In the genomic region with DNA sequence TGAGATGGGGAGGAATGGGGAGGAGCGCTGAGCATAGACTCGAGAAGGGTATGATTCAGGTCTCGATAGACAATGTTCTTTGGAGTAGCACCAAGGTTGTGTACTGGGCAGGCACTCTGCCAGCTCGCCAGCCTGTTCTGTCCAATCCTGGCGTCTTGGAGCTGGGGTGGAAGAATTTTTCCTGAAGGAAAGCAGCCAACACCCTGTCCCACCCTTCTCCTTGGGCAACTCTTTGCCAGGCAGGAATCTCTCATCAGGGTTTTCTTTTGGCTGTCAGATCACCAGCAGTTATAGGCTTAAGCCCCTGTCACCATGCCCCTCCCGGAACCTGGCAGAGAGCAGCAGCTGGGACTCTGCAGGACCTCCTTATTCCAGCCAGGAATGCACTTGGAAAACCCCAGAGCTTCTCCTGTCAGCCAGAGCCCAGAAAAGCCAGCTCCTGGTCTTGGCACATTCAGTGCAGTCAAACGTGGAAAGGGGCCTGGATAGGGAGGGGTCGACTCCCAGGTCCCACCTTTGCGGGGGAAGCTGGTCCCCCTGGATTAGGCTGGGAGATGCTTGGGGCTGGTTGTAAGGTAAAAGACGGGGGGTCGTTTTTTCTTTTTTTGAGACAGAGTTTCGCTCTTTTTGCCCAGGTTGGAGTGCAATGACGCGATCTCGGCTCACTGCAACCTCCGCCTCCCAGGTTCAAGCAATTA, we compare ENCODE assay signal across 9 cellular contexts. TPM values are rescaled to one million over a fixed set of nuclear protein-coding genes. Genes with fewer than 3 reads are reported as not detected.
DNase-seq lines count a peak whose midpoint lies in the region; ATAC-seq and TF ChIP-seq lines count a peak whose summit lies in the region.
"Had no signal": no experiment of that assay in that cellular context is flagged by ENCODE, and none has a peak within 500 bp of the region (broad histone marks: within the 10 kb centered on the region; RNA-seq: fewer than 3 reads in every experiment).

No MANE protein-coding gene starts in this region.

- H3K27me3 ChIP-seq in testis = no peaks in the 10 kb centered on the region

- TF ChIP-seq POLR2A in testis (IDR thresholded peaks at IDR 0.05) = no peak

- ATAC-seq in activated T-cell treated with anti-CD3 and anti-CD28 coated beads, Interleukin-2, amount 50 U/mL, for 72 hours (replicated peaks in 1 of 2) = no peak
- no peak for ATAC-seq in activated CD8-positive, alpha-beta T cell treated with anti-CD3 and anti-CD28 coated beads, Interleukin-2, amount 10 ng/mL, durations not matched to agents 7 days and 5 days
- ATAC-seq in left lobe of liver = no peak

- no peak for TF ChIP-seq CTCF in testis (IDR thresholded peaks at IDR 0.05)

- H3K27ac ChIP-seq in testis = no peak overlapping the region

- no peak for DNase-seq in activated T-cell treated with anti-CD3 and anti-CD28 coated beads, Interleukin-2, amount 50 U/mL, for 72 hours
- no peak for DNase-seq in activated T-cell treated with anti-CD3 and anti-CD28 coated beads, Interleukin-2, amount 50 U/mL, for 1 hour
- DNase-seq in activated CD8-positive, alpha-beta T cell treated with anti-CD3 and anti-CD28 coated beads, Interleukin-2, amount 10 ng/mL, durations not matched to agents 7 days and 5 days = no peak
- DNase-seq in kidney tubule cell (ENCODE audit: low spot score) (peak; percentile 83), testis (no peak), left lobe of liver (ENCODE audit: low spot score) (no peak), amygdala (lab: John Stamatoyannopoulos, UW) (no peak), DMS53 treated with DMSO at 0.1 percent for 48 hours (lab: John Stamatoyannopoulos, UW; ENCODE audit: unreplicated experiment) (no peak)

- H3K4me3 ChIP-seq in testis = peak overlapping the region; percentile 92 to 93

- POLR2A ChIA-PET in activated CD8-positive, alpha-beta T cell treated with anti-CD3 and anti-CD28 coated beads, Interleukin-2, amount 10 ng/mL, durations not matched to agents 7 days and 5 days (lab: Charles Lee) = interaction anchor here (1.3 to 1.5 kb wide), 2 partner anchors 14 to 100 kb away, joined by 3 to 5 read pairs; a partner anchor contains a TSS

- peaks cover 1 to 5% of the 10 kb centered on the region in 2 donors for H3K9me3 Mint-ChIP-seq in activated T-cell treated with anti-CD3 and anti-CD28 coated beads, Interleukin-2, amount 50 U/mL, for 72 hours
- H3K9me3 Mint-ChIP-seq in activated CD8-positive, alpha-beta T cell treated with anti-CD3 and anti-CD28 coated beads, Interleukin-2, amount 10 ng/mL, durations not matched to agents 7 days and 5 days (ENCODE audit: insufficient read depth) = peaks cover 6% of the 10 kb centered on the region

- peaks cover 9% of the 10 kb centered on the region for H3K4me1 ChIP-seq in testis
- H3K4me1 ChIP-seq: parathyroid adenoma had no signal

- H3K4me1 Mint-ChIP-seq in activated T-cell treated with anti-CD3 and anti-CD28 coated beads, Interleukin-2, amount 50 U/mL, for 72 hours (ENCODE audit: low read depth) = peaks cover 27% of the 10 kb centered on the region
- H3K4me1 Mint-ChIP-seq in activated CD8-positive, alpha-beta T cell treated with anti-CD3 and anti-CD28 coated beads, Interleukin-2, amount 10 ng/mL, durations not matched to agents 7 days and 5 days (ENCODE audit: low read depth) = peaks cover 16% of the 10 kb centered on the region

- WGBS in testis, 2 donors = 57 to 61% methylated on average over 15 to 16 of the region's 16 CpGs

- H3K36me3 ChIP-seq in testis (ENCODE audit: low read depth, missing control alignments) = no peaks in the 10 kb centered on the region

- intact Hi-C loops in testis (cut with DNase I; ENCODE audit: low total_unique reads) = no loop called here

- no peaks in the 10 kb centered on the region for H3K9me3 ChIP-seq in testis

- no peaks in the 10 kb centered on the region for H3K27me3 Mint-ChIP-seq in activated T-cell treated with anti-CD3 and anti-CD28 coated beads, Interleukin-2, amount 50 U/mL, for 72 hours (ENCODE audit: low read depth)
- H3K27me3 Mint-ChIP-seq in activated CD8-positive, alpha-beta T cell treated with anti-CD3 and anti-CD28 coated beads, Interleukin-2, amount 10 ng/mL, durations not matched to agents 7 days and 5 days (ENCODE audit: low read depth) = peaks cover 7% of the 10 kb centered on the region

- H3K4me3 Mint-ChIP-seq in activated T-cell treated with anti-CD3 and anti-CD28 coated beads, Interleukin-2, amount 50 U/mL, for 72 hours = peak overlapping the region; percentile 89 to 99
- peak overlapping the region; percentile 85 for H3K4me3 Mint-ChIP-seq in activated CD8-positive, alpha-beta T cell treated with anti-CD3 and anti-CD28 coated beads, Interleukin-2, amount 10 ng/mL, durations not matched to agents 7 days and 5 days

- CTCF ChIA-PET in activated CD8-positive, alpha-beta T cell treated with anti-CD3 and anti-CD28 coated beads, Interleukin-2, amount 10 ng/mL, durations not matched to agents 7 days and 5 days (lab: Charles Lee) = interaction anchor here (0.6 to 1.6 kb wide), 3 partner anchors 33 to 598 kb away, joined by 3 read pairs; no protein-coding TSS in a partner anchor

- H3K27ac Mint-ChIP-seq in activated T-cell treated with anti-CD3 and anti-CD28 coated beads, Interleukin-2, amount 50 U/mL, for 72 hours = peak overlapping the region; percentile 77
- no peak overlapping the region for H3K27ac Mint-ChIP-seq in activated CD8-positive, alpha-beta T cell treated with anti-CD3 and anti-CD28 coated beads, Interleukin-2, amount 10 ng/mL, durations not matched to agents 7 days and 5 days

- peaks cover 2 to 7% of the 10 kb centered on the region in 2 donors for H3K36me3 Mint-ChIP-seq in activated T-cell treated with anti-CD3 and anti-CD28 coated beads, Interleukin-2, amount 50 U/mL, for 72 hours (ENCODE audit: insufficient read depth in 2 of 2)
- H3K36me3 Mint-ChIP-seq in activated CD8-positive, alpha-beta T cell treated with anti-CD3 and anti-CD28 coated beads, Interleukin-2, amount 10 ng/mL, durations not matched to agents 7 days and 5 days (ENCODE audit: low read depth) = peaks cover 2% of the 10 kb centered on the region

RNA-seq across cellular contexts. Expression of a gene that starts 14.4 kb away (rescaled TPM):
- total RNA-seq in activated T-cell treated with anti-CD3 and anti-CD28 coated beads, Interleukin-2, amount 50 U/mL, for 72 hours = 1 to 10 TPM in 1 of 2 donors, under 1 TPM in 1; 0.69 to 1.5 TPM
- under 1 TPM in 1 of 2 experiments, not detected in 1; 0.31 TPM for total RNA-seq in activated CD8-positive, alpha-beta T cell treated with anti-CD3 and anti-CD28 coated beads, Interleukin-2, amount 10 ng/mL, durations not matched to agents 7 days and 5 days
- total RNA-seq in testis = 100 to 1,000 TPM; 116 to 239 TPM
- 159 TPM for polyA plus RNA-seq in testis (ENCODE audit: insufficient read depth, low read depth, low replicate concordance)
- total RNA-seq in left lobe of liver = 55.1 TPM

Comparison
In these comparisons a context has a peak if more than half of its experiments do, and no peak if none do; other contexts are left out.
1. RNA of a gene that starts 14.4 kb away (total RNA-seq): 116 to 239 TPM in testis and 55.1 TPM in left lobe of liver (single experiment); 0.69 to 1.5 TPM in activated T-cell treated with anti-CD3 and anti-CD28 coated beads, Interleukin-2, amount 50 U/mL, for 72 hours and 0.31 TPM in activated CD8-positive, alpha-beta T cell treated with anti-CD3 and anti-CD28 coated beads, Interleukin-2, amount 10 ng/mL, durations not matched to agents 7 days and 5 days; every median in the first group is over 10 times any median in the second.